In genomic region chr16:6970171-6970857, GRCh38 we compare ENCODE assay signal across 27 cellular contexts.
"Had no signal": no experiment of that assay in that cellular context is flagged by ENCODE, and none has a peak within 500 bp of the region (broad histone marks: within the 10 kb centered on the region; RNA-seq: fewer than 3 reads in every experiment).

No MANE protein-coding gene starts in this region.

- ATAC-seq: effector memory CD8-positive, alpha-beta T cell; esophagus mucosa; foreskin keratinocyte; gastrocnemius medialis; gastroesophageal sphincter; heart left ventricle; heart right ventricle had no signal

- H3K27ac Mint-ChIP-seq: dendritic cell treated with granulocyte-macrophage colony-stimulating factor and Interleukin-4, amounts not matched to agents 40 ng/mL and 50 ng/mL, for 4 days; effector memory CD8-positive, alpha-beta T cell; endodermal cell had no signal

- H3K27me3 Mint-ChIP-seq: dendritic cell treated with granulocyte-macrophage colony-stimulating factor and Interleukin-4, amounts not matched to agents 40 ng/mL and 50 ng/mL, for 4 days; effector memory CD8-positive, alpha-beta T cell had no signal

- H3K27ac ChIP-seq: colonic mucosa, coronary artery, dorsolateral prefrontal cortex, epithelial cell of prostate, esophagus muscularis mucosa, foreskin keratinocyte, gastrocnemius medialis, gastroesophageal sphincter, heart left ventricle, heart right ventricle had no signal

- H3K27me3 ChIP-seq: colonic mucosa, foreskin keratinocyte, gastrocnemius medialis had no signal

- FAIRE-seq: colon, endometrium, endothelial cell of umbilical vein, frontal cortex had no signal

- H3K4me3 ChIP-seq: colonic mucosa, coronary artery, dorsolateral prefrontal cortex, esophagus muscularis mucosa, gastrocnemius medialis, gastroesophageal sphincter, heart left ventricle, heart right ventricle had no signal

- DNase-seq: colonic mucosa; cortex of kidney; dermis blood vessel endothelial cell; dorsolateral prefrontal cortex; effector CD4-positive, alpha-beta T cell; effector CD8-positive, alpha-beta T cell; effector memory CD4-positive, alpha-beta T cell; effector memory CD8-positive, alpha-beta T cell; erythroblast; foreskin fibroblast; foreskin keratinocyte; foreskin melanocyte; gastrocnemius medialis; head of caudate nucleus; heart left ventricle; heart right ventricle had no signal

- H3K9me3 ChIP-seq: colonic mucosa, esophagus muscularis mucosa, gastrocnemius medialis, gastroesophageal sphincter, heart left ventricle, heart right ventricle had no signal

- H3K9me3 Mint-ChIP-seq: dendritic cell treated with granulocyte-macrophage colony-stimulating factor and Interleukin-4, amounts not matched to agents 40 ng/mL and 50 ng/mL, for 4 days; endodermal cell had no signal

- H3K4me3 Mint-ChIP-seq: dendritic cell treated with granulocyte-macrophage colony-stimulating factor and Interleukin-4, amounts not matched to agents 40 ng/mL and 50 ng/mL, for 4 days; effector memory CD8-positive, alpha-beta T cell; endodermal cell had no signal

- H3K4me1 ChIP-seq: colonic mucosa, esophagus muscularis mucosa, foreskin keratinocyte, gastrocnemius medialis, gastroesophageal sphincter, heart left ventricle, heart right ventricle had no signal

- H3K4me1 Mint-ChIP-seq: endodermal cell had no signal

- H3K36me3 ChIP-seq: colonic mucosa, esophagus muscularis mucosa, gastrocnemius medialis, gastroesophageal sphincter, heart left ventricle, heart right ventricle had no signal
